ENCODE assay signal across 2 cellular contexts in the genomic region with DNA sequence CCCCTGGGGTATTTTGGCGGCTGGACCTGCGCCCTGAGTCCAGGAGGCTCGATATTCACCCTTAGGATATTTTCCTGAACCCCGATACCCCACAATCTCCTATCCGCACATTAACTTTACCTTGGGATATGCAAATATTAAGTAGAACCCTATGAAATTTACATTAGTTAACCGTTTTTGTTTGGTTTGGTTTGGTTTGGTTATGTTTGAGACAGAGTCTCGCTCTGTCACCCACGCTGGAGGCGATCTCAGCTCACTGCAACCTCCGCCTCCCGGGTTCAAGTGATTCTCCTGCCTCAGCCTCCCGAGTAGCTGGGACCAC.
TF ChIP-seq lines count a peak whose summit lies in the region.

No MANE protein-coding gene starts in this region.

TF ChIP-seq in SK-N-SH, 30 proteins besides CTCF, POLR2A, EP300 and RAD21 (continued from another document):
- TF ChIP-seq, protein P1, sequence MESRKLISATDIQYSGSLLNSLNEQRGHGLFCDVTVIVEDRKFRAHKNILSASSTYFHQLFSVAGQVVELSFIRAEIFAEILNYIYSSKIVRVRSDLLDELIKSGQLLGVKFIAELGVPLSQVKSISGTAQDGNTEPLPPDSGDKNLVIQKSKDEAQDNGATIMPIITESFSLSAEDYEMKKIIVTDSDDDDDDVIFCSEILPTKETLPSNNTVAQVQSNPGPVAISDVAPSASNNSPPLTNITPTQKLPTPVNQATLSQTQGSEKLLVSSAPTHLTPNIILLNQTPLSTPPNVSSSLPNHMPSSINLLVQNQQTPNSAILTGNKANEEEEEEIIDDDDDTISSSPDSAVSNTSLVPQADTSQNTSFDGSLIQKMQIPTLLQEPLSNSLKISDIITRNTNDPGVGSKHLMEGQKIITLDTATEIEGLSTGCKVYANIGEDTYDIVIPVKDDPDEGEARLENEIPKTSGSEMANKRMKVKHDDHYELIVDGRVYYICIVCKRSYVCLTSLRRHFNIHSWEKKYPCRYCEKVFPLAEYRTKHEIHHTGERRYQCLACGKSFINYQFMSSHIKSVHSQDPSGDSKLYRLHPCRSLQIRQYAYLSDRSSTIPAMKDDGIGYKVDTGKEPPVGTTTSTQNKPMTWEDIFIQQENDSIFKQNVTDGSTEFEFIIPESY (IDR thresholded peaks at IDR 0.05; ENCODE audit: borderline replicate concordance, low read depth): no peak
- no peak for TF ChIP-seq NFIC (IDR thresholded peaks at IDR 0.05; ENCODE audit: borderline replicate concordance)
- TF ChIP-seq POLR2AphosphoS5 (IDR thresholded peaks at IDR 0.05; ENCODE audit: low read depth, low read length): no peak
- TF ChIP-seq RXRA (IDR thresholded peaks at IDR 0.05; ENCODE audit: borderline replicate concordance, low read depth): no peak

TF ChIP-seq in SK-N-SH treated with all-trans-retinoic acid at 6 μM for 48 hours, 23 proteins besides CTCF, POLR2A, EP300 and RAD21:
- TF ChIP-seq, protein P2, sequence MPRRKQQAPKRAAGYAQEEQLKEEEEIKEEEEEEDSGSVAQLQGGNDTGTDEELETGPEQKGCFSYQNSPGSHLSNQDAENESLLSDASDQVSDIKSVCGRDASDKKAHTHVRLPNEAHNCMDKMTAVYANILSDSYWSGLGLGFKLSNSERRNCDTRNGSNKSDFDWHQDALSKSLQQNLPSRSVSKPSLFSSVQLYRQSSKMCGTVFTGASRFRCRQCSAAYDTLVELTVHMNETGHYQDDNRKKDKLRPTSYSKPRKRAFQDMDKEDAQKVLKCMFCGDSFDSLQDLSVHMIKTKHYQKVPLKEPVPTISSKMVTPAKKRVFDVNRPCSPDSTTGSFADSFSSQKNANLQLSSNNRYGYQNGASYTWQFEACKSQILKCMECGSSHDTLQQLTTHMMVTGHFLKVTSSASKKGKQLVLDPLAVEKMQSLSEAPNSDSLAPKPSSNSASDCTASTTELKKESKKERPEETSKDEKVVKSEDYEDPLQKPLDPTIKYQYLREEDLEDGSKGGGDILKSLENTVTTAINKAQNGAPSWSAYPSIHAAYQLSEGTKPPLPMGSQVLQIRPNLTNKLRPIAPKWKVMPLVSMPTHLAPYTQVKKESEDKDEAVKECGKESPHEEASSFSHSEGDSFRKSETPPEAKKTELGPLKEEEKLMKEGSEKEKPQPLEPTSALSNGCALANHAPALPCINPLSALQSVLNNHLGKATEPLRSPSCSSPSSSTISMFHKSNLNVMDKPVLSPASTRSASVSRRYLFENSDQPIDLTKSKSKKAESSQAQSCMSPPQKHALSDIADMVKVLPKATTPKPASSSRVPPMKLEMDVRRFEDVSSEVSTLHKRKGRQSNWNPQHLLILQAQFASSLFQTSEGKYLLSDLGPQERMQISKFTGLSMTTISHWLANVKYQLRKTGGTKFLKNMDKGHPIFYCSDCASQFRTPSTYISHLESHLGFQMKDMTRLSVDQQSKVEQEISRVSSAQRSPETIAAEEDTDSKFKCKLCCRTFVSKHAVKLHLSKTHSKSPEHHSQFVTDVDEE (CRISPR knock-in tag; IDR thresholded peaks at IDR 0.05): no peak
- TF ChIP-seq GLIS3 (CRISPR knock-in tag; IDR thresholded peaks at IDR 0.05) (no peak), ARNTL (CRISPR knock-in tag; IDR thresholded peaks at IDR 0.05; ENCODE audit: borderline replicate concordance, low read depth) (no peak), BACH2 (CRISPR knock-in tag; IDR thresholded peaks at IDR 0.05; ENCODE audit: borderline replicate concordance) (no peak), ZFP3 (CRISPR knock-in tag; IDR thresholded peaks at IDR 0.05) (no peak), ESRRG (CRISPR knock-in tag; IDR thresholded peaks at IDR 0.05) (no peak), CSDC2 (CRISPR knock-in tag; IDR thresholded peaks at IDR 0.05) (no peak)
- TF ChIP-seq, protein P3, sequence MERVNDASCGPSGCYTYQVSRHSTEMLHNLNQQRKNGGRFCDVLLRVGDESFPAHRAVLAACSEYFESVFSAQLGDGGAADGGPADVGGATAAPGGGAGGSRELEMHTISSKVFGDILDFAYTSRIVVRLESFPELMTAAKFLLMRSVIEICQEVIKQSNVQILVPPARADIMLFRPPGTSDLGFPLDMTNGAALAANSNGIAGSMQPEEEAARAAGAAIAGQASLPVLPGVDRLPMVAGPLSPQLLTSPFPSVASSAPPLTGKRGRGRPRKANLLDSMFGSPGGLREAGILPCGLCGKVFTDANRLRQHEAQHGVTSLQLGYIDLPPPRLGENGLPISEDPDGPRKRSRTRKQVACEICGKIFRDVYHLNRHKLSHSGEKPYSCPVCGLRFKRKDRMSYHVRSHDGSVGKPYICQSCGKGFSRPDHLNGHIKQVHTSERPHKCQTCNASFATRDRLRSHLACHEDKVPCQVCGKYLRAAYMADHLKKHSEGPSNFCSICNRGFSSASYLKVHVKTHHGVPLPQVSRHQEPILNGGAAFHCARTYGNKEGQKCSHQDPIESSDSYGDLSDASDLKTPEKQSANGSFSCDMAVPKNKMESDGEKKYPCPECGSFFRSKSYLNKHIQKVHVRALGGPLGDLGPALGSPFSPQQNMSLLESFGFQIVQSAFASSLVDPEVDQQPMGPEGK (CRISPR knock-in tag; IDR thresholded peaks at IDR 0.05; ENCODE audit: borderline replicate concordance): no peak
